15 cellular contexts compared by ENCODE assay signal in genomic region chr14:68247281-68247680, GRCh38.
A peak's percentile ranks its signal among the peaks of the same experiment; 100 is the strongest.
DNase-seq lines count a peak whose midpoint lies in the region; ATAC-seq and TF ChIP-seq lines count a peak whose summit lies in the region.
"Had no signal": no experiment of that assay in that cellular context is flagged by ENCODE, and none has a peak within 500 bp of the region (broad histone marks: within the 10 kb centered on the region; RNA-seq: fewer than 3 reads in every experiment).

No MANE protein-coding gene starts in this region.

- intact Hi-C loops in tibial artery (cut with DNase I; ENCODE audit: low total_unique reads): loop anchor here (5.0 to 10.0 kb wide), 4 partner anchors 298 to 568 kb away; no protein-coding TSS in a partner anchor

- H3K4me3 ChIP-seq in OCI-LY1 (ENCODE audit: low read depth, low read length, poor library complexity, severe bottlenecking) (no peak overlapping the region), muscle layer of duodenum (ENCODE audit: low read depth in 1 of 2, low read length in 2 of 2) (no peak overlapping the region), tibial artery (no peak overlapping the region)

- H3K4me3 Mint-ChIP-seq in brain: no peak overlapping the region
- H3K4me3 Mint-ChIP-seq in T-cell: no peak overlapping the region
- H3K4me3 Mint-ChIP-seq: activated T-cell treated with anti-CD3 and anti-CD28 coated beads, Interleukin-2, amount 50 U/mL, for 4 hours; CD4-positive, alpha-beta memory T cell; stimulated activated naive B cell treated with anti-CD40 and anti-IgM and Interleukin-4, amounts not matched to agents 10 μg/mL and 1 μg/mL and 100 μg/mL, for 72 hours had no signal

- no peaks in the 10 kb centered on the region for H3K79me2 ChIP-seq in OCI-LY1 (ENCODE audit: insufficient read depth, low read length)

- no peaks in the 10 kb centered on the region for H3K9me3 Mint-ChIP-seq in brain
- H3K9me3 Mint-ChIP-seq in T-cell: no peaks in the 10 kb centered on the region
- H3K9me3 Mint-ChIP-seq: activated T-cell treated with anti-CD3 and anti-CD28 coated beads, Interleukin-2, amount 50 U/mL, for 4 hours; CD4-positive, alpha-beta memory T cell had no signal

- no peaks in the 10 kb centered on the region for H3K36me3 Mint-ChIP-seq in brain
- no peaks in the 10 kb centered on the region for H3K36me3 Mint-ChIP-seq in T-cell
- H3K36me3 Mint-ChIP-seq: CD4-positive, alpha-beta memory T cell had no signal

- H3K4me2 ChIP-seq in OCI-LY1 (ENCODE audit: low read length): no peak overlapping the region; the same call in 1 of the 2 replicates

- H3K4me1 Mint-ChIP-seq in brain: peaks cover 100% of the 10 kb centered on the region
- peaks cover 34 to 45% (median 35%) of the 10 kb centered on the region in 3 donors for H3K4me1 Mint-ChIP-seq in T-cell

- CTCF ChIA-PET in T-cell (lab: Charles Lee): interaction anchor here (0.6 to 6.3 kb wide), 21 partner anchors 9 to 657 kb away, joined by 3 to 81 read pairs (median 4); no protein-coding TSS in a partner anchor

- no peaks in the 10 kb centered on the region for H3K9me2 ChIP-seq in OCI-LY1 (ENCODE audit: low read depth, low read length)

- no peaks in the 10 kb centered on the region for H3K27me3 Mint-ChIP-seq in brain
- H3K27me3 Mint-ChIP-seq in T-cell: no peaks in the 10 kb centered on the region
- H3K27me3 Mint-ChIP-seq: CD4-positive, alpha-beta memory T cell; stimulated activated naive B cell treated with anti-CD40 and anti-IgM and Interleukin-4, amounts not matched to agents 10 μg/mL and 1 μg/mL and 100 μg/mL, for 72 hours had no signal

- H3K4me1 ChIP-seq in OCI-LY1 (ENCODE audit: insufficient read depth, low read length, severe bottlenecking) (peaks cover 59% of the 10 kb centered on the region), muscle layer of duodenum (ENCODE audit: control insufficient read depth in 1 of 2, insufficient read depth in 2 of 2, low read length in 2 of 2) (peaks cover 50 to 79% of the 10 kb centered on the region in 2 donors), tibial artery (peaks cover 0 to 82% (median 67%) of the 10 kb centered on the region in 4 donors)

- H3K9me3 ChIP-seq in OCI-LY1 (ENCODE audit: low read length) (no peaks in the 10 kb centered on the region), muscle layer of duodenum (ENCODE audit: control insufficient read depth in 1 of 2, low read length in 2 of 2) (no peaks in the 10 kb centered on the region), tibial artery (no peaks in the 10 kb centered on the region)

- no peaks in the 10 kb centered on the region for H3K36me3 ChIP-seq in OCI-LY1 (ENCODE audit: insufficient read depth, low read length)
- no peaks in the 10 kb centered on the region for H3K36me3 ChIP-seq in muscle layer of duodenum (ENCODE audit: control insufficient read depth in 1 of 2, insufficient read depth in 2 of 2, low read length in 2 of 2)
- H3K36me3 ChIP-seq in tibial artery: no peaks in the 10 kb centered on the region

- TF ChIP-seq CTCF in OCI-LY1 (IDR thresholded peaks at IDR 0.05; ENCODE audit: low read length) (no peak), brain (conservative IDR thresholded peaks at IDR 0.05) (no peak), tibial artery (IDR thresholded peaks at IDR 0.05) (no peak)

- H3K27me3 ChIP-seq in OCI-LY1 (ENCODE audit: insufficient read depth, low read length): no peaks in the 10 kb centered on the region
- no peaks in the 10 kb centered on the region for H3K27me3 ChIP-seq in muscle layer of duodenum (ENCODE audit: low read depth, low read length)
- no peaks in the 10 kb centered on the region for H3K27me3 ChIP-seq in tibial artery

- ATAC-seq in T-cell (replicated peaks in 1 of 4): no peak
- ATAC-seq in GM21390 (IDR thresholded peaks at IDR 0.05; ENCODE audit: unreplicated experiment): no peak
- ATAC-seq: activated T-cell treated with anti-CD3 and anti-CD28 coated beads, Interleukin-2, amount 50 U/mL, for 4 hours; stimulated activated naive B cell treated with anti-CD40 and anti-IgM and Interleukin-4, amounts not matched to agents 10 μg/mL and 1 μg/mL and 100 μg/mL, for 72 hours had no signal

- peak overlapping the region; percentile 78 to 96 (median 90) for H3K27ac Mint-ChIP-seq in brain
- no peak overlapping the region for H3K27ac Mint-ChIP-seq in T-cell

- no peak overlapping the region for H2AFZ ChIP-seq in OCI-LY1 (ENCODE audit: low read length)

- H3K9ac ChIP-seq in OCI-LY1 (ENCODE audit: low read length): peak overlapping the region; percentile 44

- no peak for DNase-seq in tibial artery
- no peak for DNase-seq in T-cell
- DNase-seq in middle frontal gyrus (ENCODE audit: extremely low spot score, low spot score): no peak
- DNase-seq: activated CD4-positive, alpha-beta T cell treated with anti-CD3 and anti-CD28 coated beads for 1 hour; activated T-cell treated with anti-CD3 and anti-CD28 coated beads, Interleukin-2, amount 50 U/mL, for 4 hours; CD4-positive, alpha-beta memory T cell; foreskin melanocyte; kidney glomerular epithelial cell; stimulated activated CD4-positive, alpha-beta T cell treated with anti-CD3 and anti-CD28 coated beads, Interleukin-4, amount 100 ng/mL, for 1 hour; stimulated activated naive B cell treated with anti-CD40 and anti-IgM and Interleukin-4, amounts not matched to agents 10 μg/mL and 1 μg/mL and 100 μg/mL, for 72 hours; T-helper 1 cell had no signal

- peak overlapping the region; percentile 19 for H3K27ac ChIP-seq in OCI-LY1 (ENCODE audit: low read depth, low read length, poor library complexity, severe bottlenecking)
- H3K27ac ChIP-seq in muscle layer of duodenum (ENCODE audit: low read length): peak overlapping the region; percentile 90
- H3K27ac ChIP-seq in tibial artery: peak overlapping the region; percentile 87 to 89

- POLR2A ChIA-PET in T-cell (lab: Charles Lee): no interaction called here

- no peaks in the 10 kb centered on the region; the same call in 1 of the 2 replicates for H3F3A ChIP-seq in OCI-LY1 (ENCODE audit: insufficient read depth, low read length)

- H4K20me1 ChIP-seq in OCI-LY1 (ENCODE audit: insufficient read depth, low read length): no peaks in the 10 kb centered on the region

Comparison
In these comparisons a context has a peak if more than half of its experiments do, and no peak if none do; other contexts are left out.
1. H3K27ac ChIP-seq: peak in every context shown above with its lines; median percentile 90 in muscle layer of duodenum; 88 in tibial artery; 19 in OCI-LY1.
2. H3K27ac Mint-ChIP-seq: peak in brain (5 of 5); none in T-cell (0 of 2).